In the genomic region with DNA sequence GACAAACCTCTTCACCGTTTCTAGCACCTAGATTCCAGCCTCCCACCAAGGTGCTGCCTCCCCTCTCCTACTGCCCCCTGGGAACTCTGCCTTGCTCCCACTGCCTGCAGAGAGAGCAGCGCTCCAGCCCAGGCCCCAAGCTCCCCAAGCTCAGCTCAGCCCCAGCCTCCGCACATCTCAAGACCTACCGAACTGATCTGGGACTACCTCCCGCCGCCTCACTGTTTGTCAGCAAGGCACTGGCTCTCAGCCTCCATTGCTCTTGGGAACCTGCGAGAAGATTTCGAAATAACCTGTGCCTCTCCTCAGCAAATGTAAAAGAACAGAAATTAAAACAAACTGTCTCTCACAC, we compare ENCODE assay signal across 21 cellular contexts.
A peak's percentile ranks its signal among the peaks of the same experiment; 100 is the strongest.
DNase-seq lines count a peak whose midpoint lies in the region; ATAC-seq and TF ChIP-seq lines count a peak whose summit lies in the region.
"Had no signal": no experiment of that assay in that cellular context is flagged by ENCODE, and none has a peak within 500 bp of the region (broad histone marks: within the 10 kb centered on the region; RNA-seq: fewer than 3 reads in every experiment).

No MANE protein-coding gene starts in this region.

- CTCF ChIA-PET in T-cell (lab: Charles Lee), result no interaction called here

- H3K4me1 Mint-ChIP-seq in T-cell, result peaks cover 44 to 58% (median 49%) of the 10 kb centered on the region in 3 donors
- H3K4me1 Mint-ChIP-seq in activated naive CD8-positive, alpha-beta T cell treated with anti-CD3 and anti-CD28 coated beads, Interleukin-2, amount 50 U/mL, for 24 hours, result peaks cover 75% of the 10 kb centered on the region
- H3K4me1 Mint-ChIP-seq in stimulated activated naive CD8-positive, alpha-beta T cell treated with anti-CD3 and anti-CD28 coated beads, Interleukin-15, amount 100 ng/mL, for 72 hours, result peaks cover 77% of the 10 kb centered on the region
- no peaks in the 10 kb centered on the region for H3K4me1 Mint-ChIP-seq in endothelial cell (ENCODE audit: unreplicated experiment)

- H3K9me3 Mint-ChIP-seq in T-cell (no peaks in the 10 kb centered on the region), endothelial cell (ENCODE audit: unreplicated experiment) (no peaks in the 10 kb centered on the region)
- peaks cover 8% of the 10 kb centered on the region for H3K9me3 Mint-ChIP-seq in activated naive CD8-positive, alpha-beta T cell treated with anti-CD3 and anti-CD28 coated beads, Interleukin-2, amount 50 U/mL, for 24 hours
- peaks cover 0 to 8% of the 10 kb centered on the region in 2 donors for H3K9me3 Mint-ChIP-seq in stimulated activated naive CD8-positive, alpha-beta T cell treated with anti-CD3 and anti-CD28 coated beads, Interleukin-15, amount 100 ng/mL, for 72 hours

- peak overlapping the region; percentile 16 to 80 for H3K27ac Mint-ChIP-seq in T-cell
- peak overlapping the region; percentile 41 for H3K27ac Mint-ChIP-seq in activated naive CD8-positive, alpha-beta T cell treated with anti-CD3 and anti-CD28 coated beads, Interleukin-2, amount 50 U/mL, for 24 hours
- H3K27ac Mint-ChIP-seq in stimulated activated naive CD8-positive, alpha-beta T cell treated with anti-CD3 and anti-CD28 coated beads, Interleukin-15, amount 100 ng/mL, for 72 hours, result peak overlapping the region; percentile 83 to 93
- no peak overlapping the region for H3K27ac Mint-ChIP-seq in endothelial cell (ENCODE audit: unreplicated experiment)

- H3K4me3 Mint-ChIP-seq in T-cell (peak overlapping the region; percentile 24 to 64 (median 54)), endothelial cell (ENCODE audit: unreplicated experiment) (no peak overlapping the region)
- H3K4me3 Mint-ChIP-seq in activated naive CD8-positive, alpha-beta T cell treated with anti-CD3 and anti-CD28 coated beads, Interleukin-2, amount 50 U/mL, for 24 hours, result peak overlapping the region; percentile 4
- H3K4me3 Mint-ChIP-seq in stimulated activated naive CD8-positive, alpha-beta T cell treated with anti-CD3 and anti-CD28 coated beads, Interleukin-15, amount 100 ng/mL, for 72 hours, result peak overlapping the region; percentile 62 to 79

- H3K27me3 Mint-ChIP-seq in T-cell, result no peaks in the 10 kb centered on the region
- H3K27me3 Mint-ChIP-seq in activated naive CD8-positive, alpha-beta T cell treated with anti-CD3 and anti-CD28 coated beads, Interleukin-2, amount 50 U/mL, for 24 hours, result no peaks in the 10 kb centered on the region
- no peaks in the 10 kb centered on the region for H3K27me3 Mint-ChIP-seq in stimulated activated naive CD8-positive, alpha-beta T cell treated with anti-CD3 and anti-CD28 coated beads, Interleukin-15, amount 100 ng/mL, for 72 hours
- H3K27me3 Mint-ChIP-seq in endothelial cell (ENCODE audit: unreplicated experiment), result peaks cover 16% of the 10 kb centered on the region

- POLR2A ChIA-PET in T-cell (lab: Charles Lee), result no interaction called here

- ATAC-seq in T-cell (replicated peaks in 1 of 4), result no peak
- ATAC-seq in activated naive CD8-positive, alpha-beta T cell treated with anti-CD3 and anti-CD28 coated beads, Interleukin-2, amount 50 U/mL, for 24 hours, result no peak
- ATAC-seq in stimulated activated naive CD8-positive, alpha-beta T cell treated with anti-CD3 and anti-CD28 coated beads, Interleukin-15, amount 100 ng/mL, for 72 hours, result no peak
- ATAC-seq: pancreas, right cardiac atrium had no signal

- peak; percentile 27 for DNase-seq in activated effector memory CD4-positive, alpha-beta T cell treated with anti-CD3 and anti-CD28 coated beads, Interleukin-2, amount 50 U/mL, for 16 hours
- DNase-seq in activated effector memory CD4-positive, alpha-beta T cell treated with Interleukin-2 at 50 U/mL for 16 hours, result no peak
- no peak for DNase-seq in T-cell
- no peak for DNase-seq in activated naive CD8-positive, alpha-beta T cell treated with anti-CD3 and anti-CD28 coated beads, Interleukin-2, amount 50 U/mL, for 24 hours
- no peak for DNase-seq in stimulated activated naive CD8-positive, alpha-beta T cell treated with anti-CD3 and anti-CD28 coated beads, Interleukin-15, amount 100 ng/mL, for 72 hours
- DNase-seq in OCI-M2 (lab: John Stamatoyannopoulos, UW; ENCODE audit: unreplicated experiment), result no peak
- DNase-seq in NCI-H748 treated with DMSO at 0.1 percent for 48 hours (lab: John Stamatoyannopoulos, UW), result no peak
- no peak for DNase-seq in endothelial cell (ENCODE audit: low spot score)
- DNase-seq: activated CD4-positive, alpha-beta T cell treated with anti-CD3 and anti-CD28 coated beads, Interleukin-2, amount 50 U/mL, for 4 hours; C1 segment of cervical spinal cord; GM23248; Kasumi-1; mesendoderm; NCI-H1105; NCI-H2029 treated with DMSO at 0.1 percent for 48 hours; PC-9; right cardiac atrium; SHP77 treated with DMSO at 0.1 percent for 48 hours; stimulated activated CD4-positive, alpha-beta T cell treated with anti-CD3 and anti-CD28 coated beads, Interleukin-12 subunit alpha, Interleukin-12 subunit beta, amount 100 ng/mL, for 4 hours; substantia nigra had no signal

- no peak for TF ChIP-seq CTCF in endothelial cell (IDR thresholded peaks at IDR 0.05; ENCODE audit: unreplicated experiment)

- H3K36me3 Mint-ChIP-seq in T-cell, result no peaks in the 10 kb centered on the region
- H3K36me3 Mint-ChIP-seq in activated naive CD8-positive, alpha-beta T cell treated with anti-CD3 and anti-CD28 coated beads, Interleukin-2, amount 50 U/mL, for 24 hours (ENCODE audit: low read depth), result peaks cover 11% of the 10 kb centered on the region
- no peaks in the 10 kb centered on the region for H3K36me3 Mint-ChIP-seq in endothelial cell (ENCODE audit: low read depth, unreplicated experiment)
